ENCODE assay signal across 1 cellular context in the genomic region with DNA sequence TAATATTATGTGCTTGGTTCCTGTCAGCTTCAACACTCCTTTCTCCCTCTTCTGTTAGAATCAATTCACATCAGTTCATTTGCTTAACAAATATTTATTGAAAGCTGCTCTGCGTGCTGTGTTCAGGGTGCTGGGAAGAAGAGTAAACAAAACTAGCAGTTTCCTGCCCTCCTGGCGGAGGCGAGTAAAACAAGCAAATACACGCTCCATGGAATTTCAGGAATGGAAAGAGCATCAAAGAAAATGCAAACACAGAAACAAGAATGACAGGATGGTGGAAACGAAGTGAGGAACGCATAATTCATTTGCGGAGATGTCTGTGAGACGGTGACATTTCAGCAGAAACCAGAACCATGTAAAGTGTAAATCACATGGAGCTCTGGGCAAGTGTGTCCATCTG.
A peak's percentile ranks its signal among the peaks of the same experiment; 100 is the strongest.
TF ChIP-seq lines count a peak whose summit lies in the region.

No MANE protein-coding gene starts in this region.

TF ChIP-seq in HepG2, 621 proteins besides CTCF, POLR2A, EP300 and RAD21 (continued from another document and continues in another):
- peak; percentile 82; the same call in 1 of the 2 replicates for TF ChIP-seq ZFP1 (CRISPR knock-in tag; IDR thresholded peaks at IDR 0.05)
- TF ChIP-seq ZNF670 (CRISPR knock-in tag; IDR thresholded peaks at IDR 0.05; ENCODE audit: borderline replicate concordance) = peak; percentile 42; the same call in 1 of the 2 replicates
- peak; percentile 64; the same call in 1 of the 2 replicates for TF ChIP-seq ZNF24 (IDR thresholded peaks at IDR 0.05)
- TF ChIP-seq SP140L (CRISPR knock-in tag; IDR thresholded peaks at IDR 0.05; ENCODE audit: borderline replicate concordance) = no peak
- TF ChIP-seq ZNF501 (CRISPR knock-in tag; IDR thresholded peaks at IDR 0.05) = 0 out of 2 replicates have a peak, but pooled peaks have one; percentile 15
- no peak for TF ChIP-seq ATM (IDR thresholded peaks at IDR 0.05; ENCODE audit: borderline replicate concordance)
- TF ChIP-seq KMT2B (CRISPR knock-in tag; IDR thresholded peaks at IDR 0.05) = 0 out of 2 replicates have a peak, but pooled peaks have one; percentile 21
- peak; percentile 46; the same call in 1 of the 2 replicates for TF ChIP-seq CCDC6 (CRISPR knock-in tag; IDR thresholded peaks at IDR 0.05)
- TF ChIP-seq NRL (CRISPR knock-in tag; IDR thresholded peaks at IDR 0.05; ENCODE audit: borderline replicate concordance) = no peak
- no peak for TF ChIP-seq ZNF550 (CRISPR knock-in tag; IDR thresholded peaks at IDR 0.05; ENCODE audit: borderline replicate concordance)
- TF ChIP-seq MAF1 (CRISPR knock-in tag; IDR thresholded peaks at IDR 0.05; ENCODE audit: borderline replicate concordance) = no peak
- TF ChIP-seq LCORL (IDR thresholded peaks at IDR 0.05) = no peak
- TF ChIP-seq LCORL (CRISPR knock-in tag; IDR thresholded peaks at IDR 0.05) = peak; percentile 86
- TF ChIP-seq RFX3 (CRISPR knock-in tag; IDR thresholded peaks at IDR 0.05) = no peak
- TF ChIP-seq, protein P1, sequence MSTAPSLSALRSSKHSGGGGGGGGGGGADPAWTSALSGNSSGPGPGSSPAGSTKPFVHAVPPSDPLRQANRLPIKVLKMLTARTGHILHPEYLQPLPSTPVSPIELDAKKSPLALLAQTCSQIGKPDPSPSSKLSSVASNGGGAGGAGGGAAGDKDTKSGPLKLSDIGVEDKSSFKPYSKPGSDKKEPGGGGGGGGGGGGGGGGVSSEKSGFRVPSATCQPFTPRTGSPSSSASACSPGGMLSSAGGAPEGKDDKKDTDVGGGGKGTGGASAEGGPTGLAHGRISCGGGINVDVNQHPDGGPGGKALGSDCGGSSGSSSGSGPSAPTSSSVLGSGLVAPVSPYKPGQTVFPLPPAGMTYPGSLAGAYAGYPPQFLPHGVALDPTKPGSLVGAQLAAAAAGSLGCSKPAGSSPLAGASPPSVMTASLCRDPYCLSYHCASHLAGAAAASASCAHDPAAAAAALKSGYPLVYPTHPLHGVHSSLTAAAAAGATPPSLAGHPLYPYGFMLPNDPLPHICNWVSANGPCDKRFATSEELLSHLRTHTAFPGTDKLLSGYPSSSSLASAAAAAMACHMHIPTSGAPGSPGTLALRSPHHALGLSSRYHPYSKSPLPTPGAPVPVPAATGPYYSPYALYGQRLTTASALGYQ (CRISPR knock-in tag; IDR thresholded peaks at IDR 0.05) = peak; percentile 93
- peak in 1 of 2 experiments; percentile 42; a peak in 1 of 4 replicates for TF ChIP-seq NR2F1 (CRISPR knock-in tag; IDR thresholded peaks at IDR 0.05)
- no peak for TF ChIP-seq THAP8 (CRISPR knock-in tag; IDR thresholded peaks at IDR 0.05; ENCODE audit: borderline replicate concordance)
- no peak for TF ChIP-seq ZNF326 (CRISPR knock-in tag; IDR thresholded peaks at IDR 0.05; ENCODE audit: borderline replicate concordance)
- TF ChIP-seq, protein P2, sequence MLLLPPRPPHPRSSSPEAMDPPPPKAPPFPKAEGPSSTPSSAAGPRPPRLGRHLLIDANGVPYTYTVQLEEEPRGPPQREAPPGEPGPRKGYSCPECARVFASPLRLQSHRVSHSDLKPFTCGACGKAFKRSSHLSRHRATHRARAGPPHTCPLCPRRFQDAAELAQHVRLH (CRISPR knock-in tag; IDR thresholded peaks at IDR 0.05; ENCODE audit: borderline replicate concordance, low read depth) = no peak
- peak; percentile 87; the same call in 1 of the 2 replicates for TF ChIP-seq ZNF292 (CRISPR knock-in tag; IDR thresholded peaks at IDR 0.05; ENCODE audit: borderline replicate concordance, low read depth)
- no peak for TF ChIP-seq ZBTB1 (CRISPR knock-in tag; IDR thresholded peaks at IDR 0.05; ENCODE audit: borderline replicate concordance)
- TF ChIP-seq RBAK (CRISPR knock-in tag; IDR thresholded peaks at IDR 0.05) = no peak
- TF ChIP-seq, protein P3, sequence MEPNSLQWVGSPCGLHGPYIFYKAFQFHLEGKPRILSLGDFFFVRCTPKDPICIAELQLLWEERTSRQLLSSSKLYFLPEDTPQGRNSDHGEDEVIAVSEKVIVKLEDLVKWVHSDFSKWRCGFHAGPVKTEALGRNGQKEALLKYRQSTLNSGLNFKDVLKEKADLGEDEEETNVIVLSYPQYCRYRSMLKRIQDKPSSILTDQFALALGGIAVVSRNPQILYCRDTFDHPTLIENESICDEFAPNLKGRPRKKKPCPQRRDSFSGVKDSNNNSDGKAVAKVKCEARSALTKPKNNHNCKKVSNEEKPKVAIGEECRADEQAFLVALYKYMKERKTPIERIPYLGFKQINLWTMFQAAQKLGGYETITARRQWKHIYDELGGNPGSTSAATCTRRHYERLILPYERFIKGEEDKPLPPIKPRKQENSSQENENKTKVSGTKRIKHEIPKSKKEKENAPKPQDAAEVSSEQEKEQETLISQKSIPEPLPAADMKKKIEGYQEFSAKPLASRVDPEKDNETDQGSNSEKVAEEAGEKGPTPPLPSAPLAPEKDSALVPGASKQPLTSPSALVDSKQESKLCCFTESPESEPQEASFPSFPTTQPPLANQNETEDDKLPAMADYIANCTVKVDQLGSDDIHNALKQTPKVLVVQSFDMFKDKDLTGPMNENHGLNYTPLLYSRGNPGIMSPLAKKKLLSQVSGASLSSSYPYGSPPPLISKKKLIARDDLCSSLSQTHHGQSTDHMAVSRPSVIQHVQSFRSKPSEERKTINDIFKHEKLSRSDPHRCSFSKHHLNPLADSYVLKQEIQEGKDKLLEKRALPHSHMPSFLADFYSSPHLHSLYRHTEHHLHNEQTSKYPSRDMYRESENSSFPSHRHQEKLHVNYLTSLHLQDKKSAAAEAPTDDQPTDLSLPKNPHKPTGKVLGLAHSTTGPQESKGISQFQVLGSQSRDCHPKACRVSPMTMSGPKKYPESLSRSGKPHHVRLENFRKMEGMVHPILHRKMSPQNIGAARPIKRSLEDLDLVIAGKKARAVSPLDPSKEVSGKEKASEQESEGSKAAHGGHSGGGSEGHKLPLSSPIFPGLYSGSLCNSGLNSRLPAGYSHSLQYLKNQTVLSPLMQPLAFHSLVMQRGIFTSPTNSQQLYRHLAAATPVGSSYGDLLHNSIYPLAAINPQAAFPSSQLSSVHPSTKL (CRISPR knock-in tag; IDR thresholded peaks at IDR 0.05) = peak; percentile 99
- TF ChIP-seq ARHGAP35 (CRISPR knock-in tag; IDR thresholded peaks at IDR 0.05; ENCODE audit: borderline replicate concordance) = no peak
- no peak for TF ChIP-seq BCL3 (CRISPR knock-in tag; IDR thresholded peaks at IDR 0.05)
- no peak for TF ChIP-seq WIZ (CRISPR knock-in tag; IDR thresholded peaks at IDR 0.05)
- TF ChIP-seq SSRP1 (CRISPR knock-in tag; IDR thresholded peaks at IDR 0.05) = 0 out of 2 replicates have a peak, but pooled peaks have one; percentile 37
- TF ChIP-seq, protein P4, sequence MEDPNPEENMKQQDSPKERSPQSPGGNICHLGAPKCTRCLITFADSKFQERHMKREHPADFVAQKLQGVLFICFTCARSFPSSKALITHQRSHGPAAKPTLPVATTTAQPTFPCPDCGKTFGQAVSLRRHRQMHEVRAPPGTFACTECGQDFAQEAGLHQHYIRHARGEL (CRISPR knock-in tag; IDR thresholded peaks at IDR 0.05) = no peak
- peak; percentile 98 for TF ChIP-seq HDAC2 (CRISPR knock-in tag; IDR thresholded peaks at IDR 0.05)
- peak; percentile 92 for TF ChIP-seq MEIS2 (CRISPR knock-in tag; IDR thresholded peaks at IDR 0.05)
- TF ChIP-seq CEBPB (IDR thresholded peaks at IDR 0.05; ENCODE audit: borderline replicate concordance, low read depth, low read length) = no peak
- peak; percentile 42; the same call in 1 of the 2 replicates for TF ChIP-seq GATAD1 (CRISPR knock-in tag; IDR thresholded peaks at IDR 0.05)
- 0 out of 2 replicates have a peak, but pooled peaks have one; percentile 47 for TF ChIP-seq ARNTL (CRISPR knock-in tag; IDR thresholded peaks at IDR 0.05)
- TF ChIP-seq ZNF784 (CRISPR knock-in tag; IDR thresholded peaks at IDR 0.05; ENCODE audit: borderline replicate concordance) = no peak
- TF ChIP-seq IRF1 (CRISPR knock-in tag; IDR thresholded peaks at IDR 0.05; ENCODE audit: low read depth) = no peak
- no peak for TF ChIP-seq ZNF350 (CRISPR knock-in tag; IDR thresholded peaks at IDR 0.05; ENCODE audit: borderline replicate concordance, low read depth)
- TF ChIP-seq SP1 (IDR thresholded peaks at IDR 0.05) = no peak
- no peak for TF ChIP-seq SP1 (CRISPR knock-in tag; IDR thresholded peaks at IDR 0.05)
- TF ChIP-seq NR3C1 (CRISPR knock-in tag; IDR thresholded peaks at IDR 0.05) = no peak
- TF ChIP-seq ZNF3 (CRISPR knock-in tag; IDR thresholded peaks at IDR 0.05) = no peak
- no peak for TF ChIP-seq KLF13 (CRISPR knock-in tag; IDR thresholded peaks at IDR 0.05)
- TF ChIP-seq ZSCAN29 (CRISPR knock-in tag; conservative IDR thresholded peaks at IDR 0.05) = no peak
- no peak for TF ChIP-seq MXI1 (IDR thresholded peaks at IDR 0.05; ENCODE audit: borderline replicate concordance, low read depth, low read length)
- TF ChIP-seq THYN1 (CRISPR knock-in tag; IDR thresholded peaks at IDR 0.05; ENCODE audit: borderline replicate concordance, low read depth) = no peak
- no peak for TF ChIP-seq EHMT2 (IDR thresholded peaks at IDR 0.05; ENCODE audit: borderline replicate concordance, low read depth, low read length)
- no peak for TF ChIP-seq ZNF616 (CRISPR knock-in tag; IDR thresholded peaks at IDR 0.05; ENCODE audit: low read depth)
- no peak for TF ChIP-seq ZNF891 (CRISPR knock-in tag; IDR thresholded peaks at IDR 0.05)
- no peak for TF ChIP-seq HBP1 (CRISPR knock-in tag; IDR thresholded peaks at IDR 0.05; ENCODE audit: low read depth)
- no peak for TF ChIP-seq SNRNP70 (IDR thresholded peaks at IDR 0.05; ENCODE audit: low read depth, low read length)
- TF ChIP-seq ZC3H13 (CRISPR knock-in tag; IDR thresholded peaks at IDR 0.05) = no peak
